11 cellular contexts compared by ENCODE assay signal in the genomic region with DNA sequence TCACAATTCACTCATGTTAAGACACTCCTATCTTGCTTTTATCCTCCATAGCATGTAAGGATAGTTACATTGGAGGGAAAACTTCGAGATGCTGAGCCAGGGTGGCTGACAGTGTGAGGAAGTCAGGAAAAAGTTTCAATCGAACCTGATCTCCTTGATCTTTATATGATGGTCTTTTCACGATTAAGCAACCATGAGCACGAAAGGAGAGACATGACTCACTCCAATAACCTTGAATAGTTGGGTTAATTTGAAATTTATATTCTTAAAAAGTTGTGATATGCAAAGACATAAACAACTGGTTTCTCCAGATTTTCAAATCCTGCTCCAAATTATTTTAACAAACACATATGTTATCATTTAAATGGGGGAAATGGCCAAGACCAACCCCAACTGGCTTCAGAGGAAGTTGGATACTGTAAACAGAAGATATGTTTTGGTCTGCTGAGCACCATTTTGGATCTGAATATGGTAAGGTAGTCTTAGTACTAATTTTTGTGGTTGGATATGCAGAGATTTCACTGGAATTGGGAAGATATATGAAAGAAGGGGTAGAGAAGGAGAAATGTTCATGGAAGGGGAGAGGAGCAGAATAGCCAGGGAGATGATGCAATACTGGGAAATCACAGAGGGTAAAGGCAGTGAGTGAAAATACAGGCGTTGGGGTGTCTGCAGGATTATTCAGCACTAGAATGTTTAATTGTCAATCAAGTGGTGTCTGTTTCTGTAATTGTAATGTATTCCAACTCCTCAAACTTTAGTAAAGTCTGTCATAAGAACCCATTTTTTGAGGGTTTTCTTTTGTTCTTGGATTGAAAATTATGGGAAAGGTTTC.
DNase-seq lines count a peak whose midpoint lies in the region; ATAC-seq and TF ChIP-seq lines count a peak whose summit lies in the region.
"Had no signal": no experiment of that assay in that cellular context is flagged by ENCODE, and none has a peak within 500 bp of the region (broad histone marks: within the 10 kb centered on the region; RNA-seq: fewer than 3 reads in every experiment).

No MANE protein-coding gene starts in this region.

- intact Hi-C loops in prostate gland (cut with DNase I): loop anchor here (2.0 to 10.0 kb wide), 4 partner anchors 40 to 171 kb away; no protein-coding TSS in a partner anchor
- intact Hi-C loops in posterior cingulate gyrus (cut with DNase I): no loop called here

- no peak for TF ChIP-seq POLR2A in prostate gland (IDR thresholded peaks at IDR 0.05)

- H3K27me3 ChIP-seq in prostate gland (replicated peaks; ENCODE audit: insufficient read depth): no peaks in the 10 kb centered on the region
- H3K27me3 ChIP-seq: cardiac muscle cell, tibial nerve had no signal

- DNase-seq in EH (ENCODE audit: low read depth): peak; percentile 72
- peak; percentile 74 for DNase-seq in M059J (ENCODE audit: low read depth)
- peak; percentile 53 for DNase-seq in choroid plexus epithelial cell (ENCODE audit: low read depth)
- DNase-seq in prostate gland (ENCODE audit: low spot score): no peak
- no peak for DNase-seq in mesenteric fat pad (ENCODE audit: low spot score)
- DNase-seq in posterior cingulate gyrus: no peak
- DNase-seq: lower lobe of right lung, NCI-H1048 had no signal

- peak overlapping the region; percentile 53 to 61 for H3K27ac ChIP-seq in prostate gland
- H3K27ac ChIP-seq: tibial nerve had no signal

- WGBS in prostate gland: 66% methylated on average over 5 of the region's 5 CpGs

- H3K9me3 ChIP-seq in prostate gland: no peaks in the 10 kb centered on the region
- H3K9me3 ChIP-seq: lower lobe of right lung, tibial nerve had no signal

- no peaks in the 10 kb centered on the region for H3K4me1 ChIP-seq in prostate gland (replicated peaks)

- ATAC-seq in HG02623 (IDR thresholded peaks at IDR 0.05; ENCODE audit: unreplicated experiment): no peak
- ATAC-seq: lower lobe of right lung had no signal

- no peak overlapping the region for H3K4me3 ChIP-seq in choroid plexus epithelial cell (ENCODE audit: low read depth, low read length)
- H3K4me3 ChIP-seq in prostate gland: no peak overlapping the region
- H3K4me3 ChIP-seq: cardiac muscle cell, lower lobe of right lung, tibial nerve had no signal

- no peak for TF ChIP-seq CTCF in choroid plexus epithelial cell (conservative IDR thresholded peaks at IDR 0.05; ENCODE audit: low read depth, low read length)
- TF ChIP-seq CTCF in prostate gland (IDR thresholded peaks at IDR 0.05): no peak

- no peaks in the 10 kb centered on the region for H3K36me3 ChIP-seq in prostate gland
- H3K36me3 ChIP-seq: cardiac muscle cell, lower lobe of right lung, tibial nerve had no signal

Comparison
In these comparisons a context has a peak if more than half of its experiments do, and no peak if none do; other contexts are left out.
1. DNase-seq: peak in EH (single experiment), M059J (single experiment) and choroid plexus epithelial cell (single experiment); none in prostate gland (single experiment), mesenteric fat pad (single experiment) and posterior cingulate gyrus (0 of 10).